Comparison of ENCODE assay signal across 1 cellular context in genomic region chr10:24720096-24720495, GRCh38.
TF ChIP-seq lines count a peak whose summit lies in the region.

No MANE protein-coding gene starts in this region.

TF ChIP-seq in HepG2, 621 proteins besides CTCF, POLR2A, EP300 and RAD21 (continued from another document):
- TF ChIP-seq ARID5B (CRISPR knock-in tag; IDR thresholded peaks at IDR 0.05), result 0 out of 2 replicates have a peak, but pooled peaks have one; percentile 23
- TF ChIP-seq SOX13 (IDR thresholded peaks at IDR 0.05), result no peak
- peak in 1 of 2 experiments; percentile 43; a peak in 2 of 4 replicates for TF ChIP-seq SOX13 (CRISPR knock-in tag; conservative IDR thresholded peaks at IDR 0.05 in 1 of 2, IDR thresholded peaks at IDR 0.05 in 1 of 2)
- TF ChIP-seq ZNF839 (CRISPR knock-in tag; IDR thresholded peaks at IDR 0.05; ENCODE audit: borderline replicate concordance), result no peak
- TF ChIP-seq GATAD2A (CRISPR knock-in tag; IDR thresholded peaks at IDR 0.05), result 0 out of 2 replicates have a peak, but pooled peaks have one; percentile 16
